ENCODE assay signal across 1 cellular context in genomic region chr12:112684742-112685141, GRCh38.
TF ChIP-seq lines count a peak whose summit lies in the region.

No MANE protein-coding gene starts in this region.

TF ChIP-seq in K562, 482 proteins besides CTCF, POLR2A, EP300 and RAD21 (continued from another document):
- no peak for TF ChIP-seq ZBTB11 (CRISPR knock-in tag; IDR thresholded peaks at IDR 0.05)
- no peak for TF ChIP-seq HNRNPH1 (optimal IDR thresholded peaks at IDR 0.05; ENCODE audit: low read depth, low read length)
- no peak for TF ChIP-seq NONO (IDR thresholded peaks at IDR 0.05; ENCODE audit: low read depth in 2 of 2, low read length in 1 of 2)
- TF ChIP-seq SIN3A (IDR thresholded peaks at IDR 0.05; ENCODE audit: borderline replicate concordance in 2 of 2, control insufficient read depth in 1 of 2, low read depth in 2 of 2, low read length in 2 of 2): no peak
- no peak for TF ChIP-seq RBBP5 (IDR thresholded peaks at IDR 0.05; ENCODE audit: borderline replicate concordance, insufficient read depth, low read length, poor library complexity, severe bottlenecking)
- TF ChIP-seq CBFA2T3 (IDR thresholded peaks at IDR 0.05): no peak
